Comparison of ENCODE assay signal across 8 cellular contexts in the genomic region with DNA sequence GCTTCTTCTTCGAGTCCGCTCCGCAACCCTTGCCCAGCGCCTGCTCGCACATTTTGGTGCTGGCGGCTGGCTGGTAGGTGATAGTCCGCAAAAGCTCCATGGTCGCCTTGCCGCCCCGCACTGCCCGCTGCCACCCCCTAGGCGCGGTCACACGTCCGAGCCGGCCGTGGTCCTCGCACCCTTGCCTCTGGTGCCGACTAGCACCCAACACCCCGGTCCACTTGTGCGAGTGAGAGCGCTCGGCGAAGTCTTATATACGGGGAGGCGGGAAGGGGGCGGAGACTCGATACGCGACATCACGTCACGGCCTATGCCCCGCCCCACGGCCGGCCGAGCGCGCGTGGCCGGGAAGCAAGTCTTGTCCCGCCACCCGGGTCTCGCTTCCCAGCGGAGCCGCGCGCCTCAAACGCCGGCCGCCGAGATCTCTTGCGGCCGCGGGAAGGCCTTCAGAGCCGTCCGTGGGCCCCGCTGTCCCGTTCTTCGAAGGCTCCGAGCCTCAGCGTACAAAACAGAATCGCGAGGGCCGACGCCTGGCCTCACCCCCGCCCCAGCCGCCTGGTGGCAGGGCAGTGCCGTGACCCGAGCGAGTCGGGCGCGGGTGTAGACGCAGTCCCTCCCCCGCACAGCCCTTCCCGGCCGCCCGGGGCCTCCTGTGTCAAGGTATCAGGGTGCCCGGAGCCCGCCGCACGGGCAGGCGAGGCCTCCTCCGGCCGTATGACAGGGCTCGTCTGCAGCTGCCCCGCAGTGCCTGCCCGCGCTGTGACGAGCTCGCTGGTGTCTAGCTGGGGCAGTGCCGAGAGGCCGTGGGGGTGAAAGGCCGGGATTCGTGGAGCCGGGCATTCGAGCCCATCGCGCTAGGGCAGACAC. TPM values are rescaled to one million over a fixed set of nuclear protein-coding genes. Genes with fewer than 3 reads are reported as not detected.
DNase-seq lines count a peak whose midpoint lies in the region; ATAC-seq and TF ChIP-seq lines count a peak whose summit lies in the region.

A gene (minus strand): TSS at position 227 of the 867 bp plus-strand sequence. CDS start 127 bp downstream, at position 100.

- H3K4me1 ChIP-seq in ovary (ENCODE audit: insufficient read depth), result peaks cover 2% of the 10 kb centered on the region
- peaks cover 15 to 34% of the 10 kb centered on the region in 2 donors for H3K4me1 ChIP-seq in thoracic aorta (ENCODE audit: control insufficient read depth in 1 of 2, low read depth in 2 of 2)

- H3K4me3 Mint-ChIP-seq in activated naive CD8-positive, alpha-beta T cell, result peak within 1 kb of the TSS; percentile 85
- peak within 1 kb of the TSS; percentile 92 for H3K4me3 Mint-ChIP-seq in glutamatergic neuron (ENCODE audit: unreplicated experiment)

- H3K4me3 ChIP-seq in ovary, result peak within 1 kb of the TSS; percentile 80
- peak within 1 kb of the TSS; percentile 83 for H3K4me3 ChIP-seq in thoracic aorta

- H3K36me3 ChIP-seq in ovary (no peaks in the 10 kb centered on the region), thoracic aorta (no peaks in the 10 kb centered on the region)

- H3K9me3 ChIP-seq in ovary (no peaks in the 10 kb centered on the region), thoracic aorta (no peaks in the 10 kb centered on the region)

- H3K27me3 Mint-ChIP-seq in activated naive CD8-positive, alpha-beta T cell, result peaks cover 6% of the 10 kb centered on the region
- H3K27me3 Mint-ChIP-seq in glutamatergic neuron (ENCODE audit: unreplicated experiment), result peaks cover 5% of the 10 kb centered on the region

- no peak within 1 kb of the TSS for H3K27ac Mint-ChIP-seq in activated naive CD8-positive, alpha-beta T cell
- H3K27ac Mint-ChIP-seq in glutamatergic neuron (ENCODE audit: unreplicated experiment), result peak within 1 kb of the TSS; percentile 57

- TF ChIP-seq POLR2A in ovary (IDR thresholded peaks at IDR 0.05), result peak; percentile 99

- H3K27me3 ChIP-seq in ovary, result no peaks in the 10 kb centered on the region
- no peaks in the 10 kb centered on the region for H3K27me3 ChIP-seq in thoracic aorta (replicated peaks; ENCODE audit: insufficient read depth)

- no peaks in the 10 kb centered on the region for H3K9me3 Mint-ChIP-seq in activated naive CD8-positive, alpha-beta T cell (ENCODE audit: low read depth)
- peaks cover 5% of the 10 kb centered on the region for H3K9me3 Mint-ChIP-seq in glutamatergic neuron (ENCODE audit: unreplicated experiment)

- 0% methylated on average over 48 to 99 of the region's 99 CpGs for WGBS in ovary, 3 donors

- peak within 1 kb of the TSS; percentile 76 to 94 for H3K27ac ChIP-seq in ovary
- peak within 1 kb of the TSS; percentile 97 to 98 for H3K27ac ChIP-seq in thoracic aorta

- intact Hi-C loops in ovary (cut with DNase I), result loop anchor here (1.0 to 5.0 kb wide), 7 partner anchors 677 to 1163 kb away; no protein-coding TSS in a partner anchor

- DNase-seq in DMS53 (lab: John Stamatoyannopoulos, UW) (peak; percentile 96), HUDEP-2 (lab: John Stamatoyannopoulos, UW; ENCODE audit: unreplicated experiment in 76 of 76) (peak in 74 of 76 experiments; percentile 3 to 89 (median 75)), glutamatergic neuron (peak; percentile 83), ovary (peak; percentile 93 to 98 (median 97)), thoracic aorta (ENCODE audit: low spot score) (peak; percentile 63)

- H3K4me1 Mint-ChIP-seq in activated naive CD8-positive, alpha-beta T cell (ENCODE audit: low read depth), result peaks cover 13% of the 10 kb centered on the region
- no peaks in the 10 kb centered on the region for H3K4me1 Mint-ChIP-seq in glutamatergic neuron (ENCODE audit: low read depth, unreplicated experiment)

- no peak for TF ChIP-seq EP300 in ovary (IDR thresholded peaks at IDR 0.05)

- ATAC-seq in GM21423 (IDR thresholded peaks at IDR 0.05; ENCODE audit: unreplicated experiment), result peak; percentile 72
- peak; percentile 75 for ATAC-seq in SK-N-SH treated with all-trans-retinoic acid at 6 μM for 48 hours
- ATAC-seq in thoracic aorta (ENCODE audit: insufficient number of reproducible peaks, low FRiP score, low read depth), result peak; percentile 94

- TF ChIP-seq CTCF in glutamatergic neuron (IDR thresholded peaks at IDR 0.05; ENCODE audit: partially characterized antibody, unreplicated experiment), result no peak
- TF ChIP-seq CTCF in ovary (IDR thresholded peaks at IDR 0.05), result peak in 2 of 3 donors; percentile 54 to 71
- no peak for TF ChIP-seq CTCF in thoracic aorta (IDR thresholded peaks at IDR 0.05)

- peaks cover 6% of the 10 kb centered on the region for H3K36me3 Mint-ChIP-seq in activated naive CD8-positive, alpha-beta T cell
- H3K36me3 Mint-ChIP-seq in glutamatergic neuron (ENCODE audit: unreplicated experiment), result no peaks in the 10 kb centered on the region

TF ChIP-seq in SK-N-SH treated with all-trans-retinoic acid at 6 μM for 48 hours, 23 proteins besides CTCF, POLR2A, EP300 and RAD21 (continues in another document):
- TF ChIP-seq ZC3H10 (CRISPR knock-in tag; IDR thresholded peaks at IDR 0.05) (0 out of 2 replicates have a peak, but pooled peaks have one; percentile 56), TOX (CRISPR knock-in tag; IDR thresholded peaks at IDR 0.05; ENCODE audit: borderline replicate concordance) (peak; percentile 70), ZFP3 (CRISPR knock-in tag; IDR thresholded peaks at IDR 0.05) (no peak; the same call in 1 of the 2 replicates), RARB (CRISPR knock-in tag; IDR thresholded peaks at IDR 0.05) (no peak), ESRRG (CRISPR knock-in tag; IDR thresholded peaks at IDR 0.05) (peak; percentile 30; the same call in 1 of the 2 replicates), ZFP30 (CRISPR knock-in tag; IDR thresholded peaks at IDR 0.05) (peak; percentile 53), ISL1 (CRISPR knock-in tag; IDR thresholded peaks at IDR 0.05) (no peak), ZNF565 (CRISPR knock-in tag; conservative IDR thresholded peaks at IDR 0.05; ENCODE audit: low read depth) (no peak; the same call in 1 of the 2 replicates), BACH2 (CRISPR knock-in tag; IDR thresholded peaks at IDR 0.05; ENCODE audit: borderline replicate concordance) (no peak), GLIS3 (CRISPR knock-in tag; IDR thresholded peaks at IDR 0.05) (peak; percentile 98), ARNTL (CRISPR knock-in tag; IDR thresholded peaks at IDR 0.05; ENCODE audit: borderline replicate concordance, low read depth) (no peak), ZNF70 (CRISPR knock-in tag; IDR thresholded peaks at IDR 0.05) (no peak; the same call in 1 of the 2 replicates)
- TF ChIP-seq, protein P1, sequence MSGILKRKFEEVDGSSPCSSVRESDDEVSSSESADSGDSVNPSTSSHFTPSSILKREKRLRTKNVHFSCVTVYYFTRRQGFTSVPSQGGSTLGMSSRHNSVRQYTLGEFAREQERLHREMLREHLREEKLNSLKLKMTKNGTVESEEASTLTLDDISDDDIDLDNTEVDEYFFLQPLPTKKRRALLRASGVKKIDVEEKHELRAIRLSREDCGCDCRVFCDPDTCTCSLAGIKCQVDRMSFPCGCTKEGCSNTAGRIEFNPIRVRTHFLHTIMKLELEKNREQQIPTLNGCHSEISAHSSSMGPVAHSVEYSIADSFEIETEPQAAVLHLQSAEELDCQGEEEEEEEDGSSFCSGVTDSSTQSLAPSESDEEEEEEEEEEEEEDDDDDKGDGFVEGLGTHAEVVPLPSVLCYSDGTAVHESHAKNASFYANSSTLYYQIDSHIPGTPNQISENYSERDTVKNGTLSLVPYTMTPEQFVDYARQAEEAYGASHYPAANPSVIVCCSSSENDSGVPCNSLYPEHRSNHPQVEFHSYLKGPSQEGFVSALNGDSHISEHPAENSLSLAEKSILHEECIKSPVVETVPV (CRISPR knock-in tag; IDR thresholded peaks at IDR 0.05), result peak; percentile 87
- TF ChIP-seq, protein P2, sequence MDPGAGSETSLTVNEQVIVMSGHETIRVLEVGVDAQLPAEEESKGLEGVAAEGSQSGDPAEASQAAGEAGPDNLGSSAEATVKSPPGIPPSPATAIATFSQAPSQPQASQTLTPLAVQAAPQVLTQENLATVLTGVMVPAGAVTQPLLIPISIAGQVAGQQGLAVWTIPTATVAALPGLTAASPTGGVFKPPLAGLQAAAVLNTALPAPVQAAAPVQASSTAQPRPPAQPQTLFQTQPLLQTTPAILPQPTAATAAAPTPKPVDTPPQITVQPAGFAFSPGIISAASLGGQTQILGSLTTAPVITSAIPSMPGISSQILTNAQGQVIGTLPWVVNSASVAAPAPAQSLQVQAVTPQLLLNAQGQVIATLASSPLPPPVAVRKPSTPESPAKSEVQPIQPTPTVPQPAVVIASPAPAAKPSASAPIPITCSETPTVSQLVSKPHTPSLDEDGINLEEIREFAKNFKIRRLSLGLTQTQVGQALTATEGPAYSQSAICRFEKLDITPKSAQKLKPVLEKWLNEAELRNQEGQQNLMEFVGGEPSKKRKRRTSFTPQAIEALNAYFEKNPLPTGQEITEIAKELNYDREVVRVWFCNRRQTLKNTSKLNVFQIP (CRISPR knock-in tag; IDR thresholded peaks at IDR 0.05; ENCODE audit: borderline replicate concordance, low read depth), result no peak
- TF ChIP-seq, protein P3, sequence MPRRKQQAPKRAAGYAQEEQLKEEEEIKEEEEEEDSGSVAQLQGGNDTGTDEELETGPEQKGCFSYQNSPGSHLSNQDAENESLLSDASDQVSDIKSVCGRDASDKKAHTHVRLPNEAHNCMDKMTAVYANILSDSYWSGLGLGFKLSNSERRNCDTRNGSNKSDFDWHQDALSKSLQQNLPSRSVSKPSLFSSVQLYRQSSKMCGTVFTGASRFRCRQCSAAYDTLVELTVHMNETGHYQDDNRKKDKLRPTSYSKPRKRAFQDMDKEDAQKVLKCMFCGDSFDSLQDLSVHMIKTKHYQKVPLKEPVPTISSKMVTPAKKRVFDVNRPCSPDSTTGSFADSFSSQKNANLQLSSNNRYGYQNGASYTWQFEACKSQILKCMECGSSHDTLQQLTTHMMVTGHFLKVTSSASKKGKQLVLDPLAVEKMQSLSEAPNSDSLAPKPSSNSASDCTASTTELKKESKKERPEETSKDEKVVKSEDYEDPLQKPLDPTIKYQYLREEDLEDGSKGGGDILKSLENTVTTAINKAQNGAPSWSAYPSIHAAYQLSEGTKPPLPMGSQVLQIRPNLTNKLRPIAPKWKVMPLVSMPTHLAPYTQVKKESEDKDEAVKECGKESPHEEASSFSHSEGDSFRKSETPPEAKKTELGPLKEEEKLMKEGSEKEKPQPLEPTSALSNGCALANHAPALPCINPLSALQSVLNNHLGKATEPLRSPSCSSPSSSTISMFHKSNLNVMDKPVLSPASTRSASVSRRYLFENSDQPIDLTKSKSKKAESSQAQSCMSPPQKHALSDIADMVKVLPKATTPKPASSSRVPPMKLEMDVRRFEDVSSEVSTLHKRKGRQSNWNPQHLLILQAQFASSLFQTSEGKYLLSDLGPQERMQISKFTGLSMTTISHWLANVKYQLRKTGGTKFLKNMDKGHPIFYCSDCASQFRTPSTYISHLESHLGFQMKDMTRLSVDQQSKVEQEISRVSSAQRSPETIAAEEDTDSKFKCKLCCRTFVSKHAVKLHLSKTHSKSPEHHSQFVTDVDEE (CRISPR knock-in tag; IDR thresholded peaks at IDR 0.05), result peak; percentile 40; the same call in 1 of the 2 replicates

RNA-seq across cellular contexts. Expression of the gene that starts here (rescaled TPM):
- total RNA-seq in glutamatergic neuron (ENCODE audit: unreplicated experiment) (7.8 TPM), ovary (100 to 1,000 TPM in 1 of 7 donors, 10 to 100 TPM in 6; 14.7 to 310 (median 41.1) TPM), thoracic aorta (100 to 1,000 TPM; 126 to 180 TPM)
- 10 to 100 TPM; 37.6 to 47.8 TPM for polyA plus RNA-seq in ovary

Comparison
In these comparisons a context has a peak if more than half of its experiments do, and no peak if none do; other contexts are left out.
1. Peak in every context shown above with its lines: DNase-seq, ATAC-seq, H3K4me3 ChIP-seq and H3K27ac ChIP-seq.
2. CTCF ChIP-seq: peak in ovary (2 of 3); none in glutamatergic neuron (single experiment) and thoracic aorta (single experiment).